1 cellular context compared by ENCODE assay signal in genomic region chr11:77501748-77502147, GRCh38.
TF ChIP-seq lines count a peak whose summit lies in the region.

No MANE protein-coding gene starts in this region.

TF ChIP-seq in GM12878, 131 proteins besides CTCF, POLR2A, EP300 and RAD21 (continued from another document):
- TF ChIP-seq ELK1 (IDR thresholded peaks at IDR 0.05; ENCODE audit: low read depth, low read length) (no peak), CBX5 (IDR thresholded peaks at IDR 0.05; ENCODE audit: low read depth) (no peak), ZBTB4 (CRISPR knock-in tag; IDR thresholded peaks at IDR 0.05) (no peak), PAX5 (IDR thresholded peaks at IDR 0.05; ENCODE audit: borderline replicate concordance, low read depth, low read length) (no peak), ZBED1 (IDR thresholded peaks at IDR 0.05; ENCODE audit: borderline replicate concordance) (no peak), MEF2A (IDR thresholded peaks at IDR 0.05; ENCODE audit: insufficient read depth, low read depth, low read length) (no peak), CREM (IDR thresholded peaks at IDR 0.05; ENCODE audit: low read depth) (no peak)
TF ChIP-seq in GM12878: peak in this region for 0.
